Comparison of ENCODE assay signal across 8 cellular contexts in genomic region chr12:121810833-121811433, GRCh38. TPM values are rescaled to one million over a fixed set of nuclear protein-coding genes. Genes with fewer than 3 reads are reported as not detected.
DNase-seq lines count a peak whose midpoint lies in the region; ATAC-seq and TF ChIP-seq lines count a peak whose summit lies in the region.

No MANE protein-coding gene starts in this region.

- H3K9ac ChIP-seq in OCI-LY1 (ENCODE audit: low read length) (peak overlapping the region; percentile 58; the same call in 1 of the 2 replicates), endodermal cell (ENCODE audit: extremely low read depth, low read length, poor library complexity, severe bottlenecking) (no peak overlapping the region)

- TF ChIP-seq CTCF in OCI-LY1 (IDR thresholded peaks at IDR 0.05; ENCODE audit: low read length) (no peak), endodermal cell (conservative IDR thresholded peaks at IDR 0.05) (no peak), prostate gland (IDR thresholded peaks at IDR 0.05) (no peak), omental fat pad (IDR thresholded peaks at IDR 0.05) (no peak)

- peak overlapping the region; percentile 85 for H3K4me2 ChIP-seq in OCI-LY1 (ENCODE audit: low read length)

- H3K36me3 Mint-ChIP-seq in endodermal cell (ENCODE audit: low read depth), result peaks cover 44% of the 10 kb centered on the region

- H3K4me3 ChIP-seq in OCI-LY1 (ENCODE audit: low read depth, low read length, poor library complexity, severe bottlenecking) (peak overlapping the region; percentile 65), endodermal cell (ENCODE audit: low read length) (peak overlapping the region; percentile 94), prostate gland (peak overlapping the region; percentile 51 to 53)

- no peak for TF ChIP-seq POLR2A in prostate gland (IDR thresholded peaks at IDR 0.05)

- intact Hi-C loops in prostate gland (cut with DNase I), result loop anchor here (1.0 to 5.0 kb wide), 2 partner anchors 16 to 76 kb away; partner anchors contain the start of gene PSMD9

- H3K27me3 ChIP-seq in OCI-LY1 (ENCODE audit: insufficient read depth, low read length) (no peaks in the 10 kb centered on the region), endodermal cell (ENCODE audit: control insufficient read depth, insufficient read depth, low read length, poor library complexity, severe bottlenecking) (no peaks in the 10 kb centered on the region), prostate gland (replicated peaks; ENCODE audit: insufficient read depth) (no peaks in the 10 kb centered on the region)

- 0 out of 2 replicates have a peak, but pooled peaks cover 5% of the 10 kb centered on the region for H3F3A ChIP-seq in OCI-LY1 (ENCODE audit: insufficient read depth, low read length)

- H3K27ac Mint-ChIP-seq in endodermal cell, result peak overlapping the region; percentile 59

- H4K20me1 ChIP-seq in OCI-LY1 (ENCODE audit: insufficient read depth, low read length), result no peaks in the 10 kb centered on the region

- H3K36me3 ChIP-seq in OCI-LY1 (ENCODE audit: insufficient read depth, low read length) (peaks cover 49% of the 10 kb centered on the region), endodermal cell (ENCODE audit: control insufficient read depth, insufficient read depth, low read length) (peaks cover 56% of the 10 kb centered on the region), prostate gland (peaks cover 5 to 19% of the 10 kb centered on the region in 2 donors)

- no peak overlapping the region for H2AFZ ChIP-seq in OCI-LY1 (ENCODE audit: low read length)

- H3K9me3 ChIP-seq in OCI-LY1 (ENCODE audit: low read length) (no peaks in the 10 kb centered on the region), endodermal cell (ENCODE audit: control insufficient read depth, low read length) (no peaks in the 10 kb centered on the region), prostate gland (no peaks in the 10 kb centered on the region)

- H3K79me2 ChIP-seq in OCI-LY1 (ENCODE audit: insufficient read depth, low read length), result no peaks in the 10 kb centered on the region

- 84% methylated on average over 5 to 6 of the region's 6 CpGs for WGBS in endodermal cell (ENCODE audit: insufficient coverage in 1 of 2, insufficient read length in 1 of 2), 2 experiments
- 57% methylated on average over 6 of the region's 6 CpGs for WGBS in prostate gland

- peak overlapping the region; percentile 75 for H3K4me3 Mint-ChIP-seq in endodermal cell

- no peak for ATAC-seq in omental fat pad (ENCODE audit: low FRiP score)
- ATAC-seq in HG02610 (IDR thresholded peaks at IDR 0.05; ENCODE audit: unreplicated experiment), result no peak

- H3K27ac ChIP-seq in OCI-LY1 (ENCODE audit: low read depth, low read length, poor library complexity, severe bottlenecking) (peak overlapping the region; percentile 70), endodermal cell (ENCODE audit: low read depth, low read length) (no peak overlapping the region), prostate gland (peak overlapping the region; percentile 50 to 59)

- peaks cover 49% of the 10 kb centered on the region for H3K4me1 ChIP-seq in OCI-LY1 (ENCODE audit: insufficient read depth, low read length, severe bottlenecking)
- peaks cover 4% of the 10 kb centered on the region for H3K4me1 ChIP-seq in endodermal cell (ENCODE audit: control insufficient read depth, insufficient read depth, low read length)
- peaks cover 16% of the 10 kb centered on the region for H3K4me1 ChIP-seq in prostate gland (replicated peaks)

- DNase-seq in ELF-1 (ENCODE audit: low read depth, low spot score) (peak; percentile 20), endodermal cell (no peak), prostate gland (ENCODE audit: low spot score) (no peak), SK-N-DZ (ENCODE audit: low spot score) (no peak), retina (no peak), omental fat pad (ENCODE audit: low spot score) (no peak)

- H3K9me2 ChIP-seq in OCI-LY1 (ENCODE audit: low read depth, low read length), result no peaks in the 10 kb centered on the region

- no peaks in the 10 kb centered on the region for H3K27me3 Mint-ChIP-seq in endodermal cell (ENCODE audit: insufficient read depth)

- no peaks in the 10 kb centered on the region for H3K9me3 Mint-ChIP-seq in endodermal cell

- H3K4me1 Mint-ChIP-seq in endodermal cell, result peaks cover 27% of the 10 kb centered on the region

RNA-seq across cellular contexts. Expression of gene SETD1B, which starts 7.1 kb away (rescaled TPM):
- total RNA-seq in endodermal cell (10 to 100 TPM; 30.7 to 32.6 TPM), prostate gland (10 to 100 TPM; 19.2 to 27.5 TPM), omental fat pad (10 to 100 TPM in 1 of 4 donors, 1 to 10 TPM in 3; 3.7 to 10.4 (median 6.6) TPM)
- polyA plus RNA-seq in endodermal cell (2013, experiment 1 of 2), result 10.6 TPM
- polyA plus RNA-seq in endodermal cell (2013, experiment 2 of 2), result 10.3 TPM
- polyA plus RNA-seq in SK-N-DZ (2014; cell fraction: cytosol; rRNA removed), result 3.3 and 4.6 TPM in 2 replicates
- 3.4 and 6.6 TPM in 2 replicates for polyA plus RNA-seq in SK-N-DZ (2014; cell fraction: nucleus; rRNA removed)

RNA-seq across cellular contexts. Expression of gene RHOF, which starts 17.4 kb away (rescaled TPM):
- total RNA-seq in endodermal cell, result 10 to 100 TPM; 31.0 to 35.6 TPM
- polyA plus RNA-seq in endodermal cell (2013, experiment 1 of 2), result 24.1 TPM
- 19.1 TPM for polyA plus RNA-seq in endodermal cell (2013, experiment 2 of 2)
- 10 to 100 TPM in 1 of 2 donors, 1 to 10 TPM in 1; 9.5 to 23.5 TPM for total RNA-seq in prostate gland
- 0.90 and 3.7 TPM in 2 replicates for polyA plus RNA-seq in SK-N-DZ (2014; cell fraction: cytosol; rRNA removed)
- 57.6 and 75.5 TPM in 2 replicates for polyA plus RNA-seq in SK-N-DZ (2014; cell fraction: nucleus; rRNA removed)
- 10 to 100 TPM in 2 of 4 donors, 1 to 10 TPM in 2; 4.8 to 11.4 (median 9.5) TPM for total RNA-seq in omental fat pad

RNA-seq across cellular contexts. Expression of gene HPD, which starts 47.7 kb away (rescaled TPM):
- total RNA-seq in endodermal cell, result under 1 TPM; 0.55 to 0.71 TPM
- polyA plus RNA-seq in endodermal cell (2013, experiment 1 of 2), result 0.32 TPM
- 0.21 TPM for polyA plus RNA-seq in endodermal cell (2013, experiment 2 of 2)
- total RNA-seq in prostate gland, result 1 to 10 TPM in 1 of 2 donors, under 1 TPM in 1; 0.41 to 4.0 TPM
- polyA plus RNA-seq in SK-N-DZ (2014; cell fraction: cytosol; rRNA removed), result not detected in 2 replicates
- not detected in 2 replicates for polyA plus RNA-seq in SK-N-DZ (2014; cell fraction: nucleus; rRNA removed)
- 1 to 10 TPM in 3 of 4 donors, under 1 TPM in 1; 0.82 to 8.5 (median 1.6) TPM for total RNA-seq in omental fat pad
